Comparison of ENCODE assay signal across 8 cellular contexts in the genomic region with DNA sequence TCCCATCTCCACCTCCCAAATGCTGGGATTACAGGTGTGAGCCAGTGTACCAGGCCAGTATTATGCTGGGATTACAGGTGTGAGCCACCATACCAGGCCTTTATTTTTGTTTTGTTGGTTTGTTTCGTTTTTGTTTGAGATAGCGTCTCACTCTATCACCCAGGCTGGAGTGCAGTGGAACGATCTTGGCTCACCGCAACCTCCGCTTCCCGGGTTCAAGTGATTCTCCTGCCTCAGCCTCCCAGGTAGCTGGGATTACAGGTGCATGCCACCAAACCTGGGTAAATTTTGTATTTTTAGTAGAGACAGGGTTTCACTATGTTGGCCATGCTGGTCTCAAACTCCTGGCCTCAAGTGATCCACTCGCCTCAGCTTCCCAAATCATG. TPM values are rescaled to one million over a fixed set of nuclear protein-coding genes. Genes with fewer than 3 reads are reported as not detected.
DNase-seq lines count a peak whose midpoint lies in the region; ATAC-seq and TF ChIP-seq lines count a peak whose summit lies in the region.
"Not testable (repeated sequence)": the region's sequence is repeated elsewhere in the genome, so short reads cannot be mapped to it uniquely, and the experiment has no call there.

No MANE protein-coding gene starts in this region.

- H3K36me3 ChIP-seq in Loucy (ENCODE audit: insufficient read depth, low read length); WERI-Rb-1; effector memory CD4-positive, alpha-beta T cell (ENCODE audit: control insufficient read depth, insufficient read depth, low read length); left lung; parathyroid adenoma (ENCODE audit: control insufficient read depth, insufficient read depth, low read length); thyroid gland: not testable (repeated sequence)

- peak overlapping the region; percentile 80 for H3K27ac ChIP-seq in CD4-positive, alpha-beta T cell (ENCODE audit: low read depth, low read length)
- peak overlapping the region; percentile 84; the same call in 1 of the 2 replicates for H3K27ac ChIP-seq in WERI-Rb-1
- H3K27ac ChIP-seq in effector memory CD4-positive, alpha-beta T cell (ENCODE audit: insufficient read depth, low read length, poor library complexity, severe bottlenecking): peak overlapping the region; percentile 81
- peak overlapping the region; percentile 83 to 88 for H3K27ac ChIP-seq in left lung
- peak overlapping the region; percentile 89 for H3K27ac ChIP-seq in parathyroid adenoma
- H3K27ac ChIP-seq in thyroid gland: peak overlapping the region in 2 of 3 donors; percentile 85 to 95

- H3K4me1 ChIP-seq in Loucy (ENCODE audit: insufficient read depth, low read length, poor library complexity, severe bottlenecking): peaks cover 76% of the 10 kb centered on the region
- peaks cover 60% of the 10 kb centered on the region for H3K4me1 ChIP-seq in effector memory CD4-positive, alpha-beta T cell (ENCODE audit: control insufficient read depth, insufficient read depth, low read length, poor library complexity, severe bottlenecking)
- H3K4me1 ChIP-seq in left lung: peaks cover 15 to 57% of the 10 kb centered on the region in 2 donors
- peaks cover 36% of the 10 kb centered on the region for H3K4me1 ChIP-seq in parathyroid adenoma
- peaks cover 42 to 63% of the 10 kb centered on the region in 2 donors for H3K4me1 ChIP-seq in thyroid gland

- H3K27ac Mint-ChIP-seq in CD4-positive, alpha-beta T cell: peak overlapping the region; percentile 85
- peak overlapping the region; percentile 94 for H3K27ac Mint-ChIP-seq in activated naive CD8-positive, alpha-beta T cell

- ATAC-seq in CD4-positive, alpha-beta T cell (ENCODE audit: poor library complexity); left lung: not testable (repeated sequence)

- TF ChIP-seq CTCF in CD4-positive, alpha-beta T cell (IDR thresholded peaks at IDR 0.05); Loucy (conservative IDR thresholded peaks at IDR 0.05; ENCODE audit: low read length); WERI-Rb-1 (IDR thresholded peaks at IDR 0.05; ENCODE audit: low read depth, low read length); left lung (IDR thresholded peaks at IDR 0.05); parathyroid adenoma (IDR thresholded peaks at IDR 0.05); thyroid gland (IDR thresholded peaks at IDR 0.05): not testable (repeated sequence)

- CTCF ChIA-PET in CD4-positive, alpha-beta T cell (lab: Charles Lee): interaction anchor here (1.5 kb wide), 1 partner anchor 70 kb away, joined by 3 read pairs; no protein-coding TSS in a partner anchor

- H3K27me3 Mint-ChIP-seq in CD4-positive, alpha-beta T cell; activated naive CD8-positive, alpha-beta T cell: not testable (repeated sequence)

- H3K4me3 ChIP-seq in Loucy (ENCODE audit: low read length, poor library complexity, severe bottlenecking): peak overlapping the region; percentile 74
- not testable (repeated sequence) for H3K4me3 ChIP-seq in WERI-Rb-1 (ENCODE audit: low read depth, low read length); effector memory CD4-positive, alpha-beta T cell (ENCODE audit: insufficient read depth, low read depth, low read length, poor library complexity, severe bottlenecking); left lung; parathyroid adenoma (ENCODE audit: low read depth, low read length); thyroid gland (replicated peaks in 1 of 3)

- H3K9me3 ChIP-seq in CD4-positive, alpha-beta T cell (ENCODE audit: control insufficient read depth, low read length); Loucy (ENCODE audit: insufficient read depth, low read depth, low read length); WERI-Rb-1 (ENCODE audit: severe bottlenecking); effector memory CD4-positive, alpha-beta T cell (ENCODE audit: control insufficient read depth, low read length); left lung; parathyroid adenoma (ENCODE audit: control insufficient read depth, low read length); thyroid gland: not testable (repeated sequence)

- not testable (repeated sequence) for H3K9me2 ChIP-seq in Loucy (replicated peaks; ENCODE audit: low read depth, low read length)

- peaks cover 61% of the 10 kb centered on the region for H3K4me1 Mint-ChIP-seq in CD4-positive, alpha-beta T cell (ENCODE audit: low read depth)
- peaks cover 59% of the 10 kb centered on the region for H3K4me1 Mint-ChIP-seq in activated naive CD8-positive, alpha-beta T cell (ENCODE audit: low read depth)

- not testable (repeated sequence) for H4K20me1 ChIP-seq in Loucy (ENCODE audit: insufficient read depth, low read length, poor library complexity, severe bottlenecking)

- H3K36me3 Mint-ChIP-seq in CD4-positive, alpha-beta T cell (ENCODE audit: low read depth); activated naive CD8-positive, alpha-beta T cell: not testable (repeated sequence)

- intact Hi-C loops in CD4-positive, alpha-beta T cell (cut with DNase I, micrococcal nuclease): loop anchor here in 1 of 2 experiments (2.0 to 5.0 kb wide), 3 partner anchors 13 to 45 kb away; a partner anchor contains a TSS
- intact Hi-C loops in left lung (cut with DNase I): not testable (repeated sequence)
- intact Hi-C loops in thyroid gland (cut with DNase I): loop anchor here (5.0 kb wide), 1 partner anchor 65 kb away; no protein-coding TSS in a partner anchor

- H3K79me2 ChIP-seq in Loucy (ENCODE audit: insufficient read depth, low read length); parathyroid adenoma: not testable (repeated sequence)

- peak overlapping the region; percentile 84 for H3K4me3 Mint-ChIP-seq in CD4-positive, alpha-beta T cell
- H3K4me3 Mint-ChIP-seq in activated naive CD8-positive, alpha-beta T cell: peak overlapping the region; percentile 87

- not testable (repeated sequence) for H3F3A ChIP-seq in Loucy (ENCODE audit: low read depth)

- peak overlapping the region; percentile 90 for H3K9ac ChIP-seq in Loucy (ENCODE audit: low read depth, low read length, poor library complexity, severe bottlenecking)
- H3K9ac ChIP-seq in parathyroid adenoma: not testable (repeated sequence)

- POLR2A ChIA-PET in CD4-positive, alpha-beta T cell (lab: Charles Lee): interaction anchor here (0.9 to 4.7 kb wide), 5 partner anchors 12 to 65 kb away, joined by 3 to 53 read pairs (median 9); a partner anchor contains a TSS

- not testable (repeated sequence) for DNase-seq in CD4-positive, alpha-beta T cell; WERI-Rb-1; effector memory CD4-positive, alpha-beta T cell; thyroid gland
- DNase-seq in left lung: peak in 1 of 2 donors; percentile 14

- H2AFZ ChIP-seq in Loucy (ENCODE audit: low read length): not testable (repeated sequence)
- peak overlapping the region; percentile 89 for H2AFZ ChIP-seq in parathyroid adenoma

- not testable (repeated sequence) for H3K27me3 ChIP-seq in CD4-positive, alpha-beta T cell (ENCODE audit: control insufficient read depth, insufficient read depth, low read length); Loucy (ENCODE audit: insufficient read depth, low read length, poor library complexity, severe bottlenecking); WERI-Rb-1 (ENCODE audit: insufficient read depth, low read depth, severe bottlenecking); effector memory CD4-positive, alpha-beta T cell (replicated peaks; ENCODE audit: control insufficient read depth, insufficient read depth, low read length, poor library complexity, severe bottlenecking); left lung; parathyroid adenoma (ENCODE audit: control insufficient read depth, insufficient read depth, low read length); thyroid gland

- peak overlapping the region; percentile 94 for H3K4me2 ChIP-seq in Loucy (ENCODE audit: low read depth, low read length, poor library complexity, severe bottlenecking)
- H3K4me2 ChIP-seq in parathyroid adenoma (ENCODE audit: low read length): not testable (repeated sequence)

- 92 to 93% methylated on average over 7 of the region's 7 CpGs for WGBS in thyroid gland, 2 donors

- not testable (repeated sequence) for TF ChIP-seq POLR2A in thyroid gland (IDR thresholded peaks at IDR 0.05)

- H3K9me3 Mint-ChIP-seq in CD4-positive, alpha-beta T cell; activated naive CD8-positive, alpha-beta T cell (ENCODE audit: low read depth): not testable (repeated sequence)

RNA-seq across cellular contexts. Expression of a gene that starts 11.7 kb away (rescaled TPM):
- 100 to 1,000 TPM; 427 to 436 TPM for total RNA-seq in CD4-positive, alpha-beta T cell
- 10 to 100 TPM; 40.7 to 73.8 TPM for total RNA-seq in left lung
- total RNA-seq in thyroid gland: 100 to 1,000 TPM in 3 of 4 donors, 10 to 100 TPM in 1; 93.0 to 309 (median 134) TPM

RNA-seq across cellular contexts. Expression of a gene that starts 45.9 kb away (rescaled TPM):
- total RNA-seq in CD4-positive, alpha-beta T cell: 10 to 100 TPM; 16.5 to 19.0 TPM
- total RNA-seq in left lung (10 to 100 TPM; 27.0 to 29.8 TPM), thyroid gland (10 to 100 TPM; 26.7 to 30.3 (median 28.1) TPM)

RNA-seq across cellular contexts. Expression of a gene that starts 46.2 kb away (rescaled TPM):
- 10 to 100 TPM; 61.9 to 64.3 TPM for total RNA-seq in CD4-positive, alpha-beta T cell
- total RNA-seq in left lung (10 to 100 TPM; 86.0 to 97.0 TPM), thyroid gland (100 to 1,000 TPM; 100 to 214 (median 129) TPM)
